8 cellular contexts compared by ENCODE assay signal in the genomic region with DNA sequence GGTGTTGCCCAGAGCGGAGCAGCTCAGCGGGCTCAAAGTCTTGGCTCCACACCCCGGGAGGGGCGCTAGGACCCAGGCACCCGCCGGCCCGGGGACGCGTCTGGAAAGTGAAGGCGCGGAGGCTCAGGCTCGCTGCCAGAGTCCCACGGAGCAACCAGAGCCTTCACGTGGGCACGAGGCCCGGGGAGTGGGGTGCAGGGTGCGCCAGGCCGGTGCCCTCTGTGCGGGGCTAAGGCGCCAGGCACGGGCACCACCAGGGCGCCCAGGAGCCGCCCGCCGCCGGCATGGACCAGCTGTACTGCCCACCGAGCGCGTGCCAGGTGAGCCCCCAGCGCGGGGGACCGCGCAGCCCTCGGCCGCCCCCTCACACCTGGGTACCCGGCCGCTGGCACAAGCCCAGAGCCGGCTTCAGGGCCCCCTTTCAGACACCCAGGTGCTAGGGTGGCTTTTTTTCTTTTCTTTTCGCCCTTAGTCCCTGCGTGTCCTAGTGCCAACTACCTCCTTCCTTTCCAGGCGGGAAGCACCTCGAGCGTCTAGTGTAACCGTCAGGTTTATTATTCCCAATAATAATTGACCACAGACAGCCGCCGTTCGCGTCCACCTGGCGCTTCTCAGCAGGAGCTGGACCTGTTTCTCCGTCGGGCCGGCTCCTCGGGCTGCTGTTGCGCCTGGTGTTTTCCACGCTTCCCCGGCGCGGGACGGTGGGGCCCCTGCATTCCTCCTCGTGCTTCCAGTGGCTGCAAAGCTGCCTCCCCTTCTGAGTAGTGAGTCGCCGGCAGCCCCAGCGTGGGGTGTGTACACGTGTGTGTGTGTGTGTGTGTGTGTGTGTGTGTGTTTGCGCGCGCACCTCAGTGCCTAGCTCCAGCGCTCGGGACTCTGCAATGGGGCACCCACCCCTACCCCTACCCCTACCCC. TPM values are rescaled to one million over a fixed set of nuclear protein-coding genes. Genes with fewer than 3 reads are reported as not detected.
A peak's percentile ranks its signal among the peaks of the same experiment; 100 is the strongest.
DNase-seq lines count a peak whose midpoint lies in the region; ATAC-seq and TF ChIP-seq lines count a peak whose summit lies in the region.

No MANE protein-coding gene starts in this region.

- no peaks in the 10 kb centered on the region for H4K20me1 ChIP-seq in neural cell (ENCODE audit: insufficient read depth)

- H3K36me3 ChIP-seq in neural cell (ENCODE audit: insufficient read depth, low read length), result no peaks in the 10 kb centered on the region

- peaks cover 35% of the 10 kb centered on the region for H3K27me3 ChIP-seq in neural cell (ENCODE audit: insufficient read depth, low read depth, low read length)

- H3K9me2 ChIP-seq in neural cell (ENCODE audit: insufficient read depth, low read length), result no peaks in the 10 kb centered on the region

- H3K9me3 ChIP-seq in neural cell (ENCODE audit: low read length), result no peaks in the 10 kb centered on the region

- H3K27ac ChIP-seq in neural cell (ENCODE audit: low read length), result no peak overlapping the region

- H3K9ac ChIP-seq in neural cell (ENCODE audit: low read length), result no peak overlapping the region

- TF ChIP-seq CTCF in epithelial cell of proximal tubule (conservative IDR thresholded peaks at IDR 0.05; ENCODE audit: low read depth, low read length) (no peak), neural cell (IDR thresholded peaks at IDR 0.05; ENCODE audit: poor library complexity, severe bottlenecking) (no peak)

- no peaks in the 10 kb centered on the region for H3F3A ChIP-seq in neural cell (ENCODE audit: insufficient read depth, low read length, poor library complexity, severe bottlenecking)

- peak; percentile 33 for DNase-seq in AG08396 (ENCODE audit: low spot score)
- DNase-seq in LoVo (ENCODE audit: low spot score), result peak; percentile 39
- no peak for DNase-seq in epithelial cell of proximal tubule (ENCODE audit: low read depth)
- DNase-seq in stimulated activated CD4-positive, alpha-beta T cell treated with anti-CD3 and anti-CD28 coated beads, Interleukin-4, amount 100 ng/mL, for 4 hours, result no peak
- DNase-seq in erythroblast (lab: John Stamatoyannopoulos, UW), result no peak

- no peak for TF ChIP-seq RAD21 in neural cell (conservative IDR thresholded peaks at IDR 0.05)

- no peak for TF ChIP-seq EP300 in neural cell (conservative IDR thresholded peaks at IDR 0.05; ENCODE audit: poor library complexity, severe bottlenecking)

- H3K79me2 ChIP-seq in neural cell (replicated peaks; ENCODE audit: insufficient read depth, low read length), result no peaks in the 10 kb centered on the region

- ATAC-seq in GM21528 (IDR thresholded peaks at IDR 0.05; ENCODE audit: low FRiP score, unreplicated experiment) (no peak), HG03196 (IDR thresholded peaks at IDR 0.05; ENCODE audit: unreplicated experiment) (no peak)

- no peak overlapping the region for H3K4me2 ChIP-seq in neural cell (ENCODE audit: low read length)

- no peak for TF ChIP-seq POLR2A in erythroblast (IDR thresholded peaks at IDR 0.05; ENCODE audit: low read length)

- H3K4me3 ChIP-seq in epithelial cell of proximal tubule (ENCODE audit: low read depth, low read length) (peak overlapping the region; percentile 46), neural cell (ENCODE audit: low read length) (peak overlapping the region; percentile 62)

- no peak overlapping the region for H2AFZ ChIP-seq in neural cell (ENCODE audit: low read depth, low read length)

TF ChIP-seq in neural cell, 6 proteins besides CTCF, POLR2A, EP300 and RAD21:
- TF ChIP-seq POLR2AphosphoS5 (IDR thresholded peaks at IDR 0.05), result no peak
- TF ChIP-seq SMC3 (conservative IDR thresholded peaks at IDR 0.05; ENCODE audit: poor library complexity), result no peak
- no peak for TF ChIP-seq TAF1 (IDR thresholded peaks at IDR 0.05; ENCODE audit: low read depth)
- no peak for TF ChIP-seq MXI1 (conservative IDR thresholded peaks at IDR 0.05; ENCODE audit: poor library complexity, severe bottlenecking)
- TF ChIP-seq EZH2 (IDR thresholded peaks at IDR 0.05; ENCODE audit: borderline replicate concordance, insufficient read depth, low read length, poor library complexity, severe bottlenecking), result no peak
- TF ChIP-seq, protein P1, sequence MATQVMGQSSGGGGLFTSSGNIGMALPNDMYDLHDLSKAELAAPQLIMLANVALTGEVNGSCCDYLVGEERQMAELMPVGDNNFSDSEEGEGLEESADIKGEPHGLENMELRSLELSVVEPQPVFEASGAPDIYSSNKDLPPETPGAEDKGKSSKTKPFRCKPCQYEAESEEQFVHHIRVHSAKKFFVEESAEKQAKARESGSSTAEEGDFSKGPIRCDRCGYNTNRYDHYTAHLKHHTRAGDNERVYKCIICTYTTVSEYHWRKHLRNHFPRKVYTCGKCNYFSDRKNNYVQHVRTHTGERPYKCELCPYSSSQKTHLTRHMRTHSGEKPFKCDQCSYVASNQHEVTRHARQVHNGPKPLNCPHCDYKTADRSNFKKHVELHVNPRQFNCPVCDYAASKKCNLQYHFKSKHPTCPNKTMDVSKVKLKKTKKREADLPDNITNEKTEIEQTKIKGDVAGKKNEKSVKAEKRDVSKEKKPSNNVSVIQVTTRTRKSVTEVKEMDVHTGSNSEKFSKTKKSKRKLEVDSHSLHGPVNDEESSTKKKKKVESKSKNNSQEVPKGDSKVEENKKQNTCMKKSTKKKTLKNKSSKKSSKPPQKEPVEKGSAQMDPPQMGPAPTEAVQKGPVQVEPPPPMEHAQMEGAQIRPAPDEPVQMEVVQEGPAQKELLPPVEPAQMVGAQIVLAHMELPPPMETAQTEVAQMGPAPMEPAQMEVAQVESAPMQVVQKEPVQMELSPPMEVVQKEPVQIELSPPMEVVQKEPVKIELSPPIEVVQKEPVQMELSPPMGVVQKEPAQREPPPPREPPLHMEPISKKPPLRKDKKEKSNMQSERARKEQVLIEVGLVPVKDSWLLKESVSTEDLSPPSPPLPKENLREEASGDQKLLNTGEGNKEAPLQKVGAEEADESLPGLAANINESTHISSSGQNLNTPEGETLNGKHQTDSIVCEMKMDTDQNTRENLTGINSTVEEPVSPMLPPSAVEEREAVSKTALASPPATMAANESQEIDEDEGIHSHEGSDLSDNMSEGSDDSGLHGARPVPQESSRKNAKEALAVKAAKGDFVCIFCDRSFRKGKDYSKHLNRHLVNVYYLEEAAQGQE (IDR thresholded peaks at IDR 0.05; ENCODE audit: borderline replicate concordance), result no peak
TF ChIP-seq in neural cell: peak in this region for 0.

RNA-seq across cellular contexts. Expression of gene PDE8B, which starts 30.1 kb away (rescaled TPM):
- total RNA-seq in epithelial cell of proximal tubule, result 0.35 and 0.94 TPM in 2 replicates
- polyA plus RNA-seq in neural cell, result 0.10 and 0.22 TPM in 2 replicates
- 0.49 and 0.81 TPM in 2 replicates for polyA minus RNA-seq in neural cell

Comparison
In these comparisons a context has a peak if more than half of its experiments do, and no peak if none do; other contexts are left out.
1. DNase-seq: peak in AG08396 (single experiment) and LoVo (single experiment); none in epithelial cell of proximal tubule (single experiment), stimulated activated CD4-positive, alpha-beta T cell treated with anti-CD3 and anti-CD28 coated beads, Interleukin-4, amount 100 ng/mL, for 4 hours (0 of 2) and erythroblast (0 of 2).